Comparison of ENCODE assay signal across 8 cellular contexts in the genomic region with DNA sequence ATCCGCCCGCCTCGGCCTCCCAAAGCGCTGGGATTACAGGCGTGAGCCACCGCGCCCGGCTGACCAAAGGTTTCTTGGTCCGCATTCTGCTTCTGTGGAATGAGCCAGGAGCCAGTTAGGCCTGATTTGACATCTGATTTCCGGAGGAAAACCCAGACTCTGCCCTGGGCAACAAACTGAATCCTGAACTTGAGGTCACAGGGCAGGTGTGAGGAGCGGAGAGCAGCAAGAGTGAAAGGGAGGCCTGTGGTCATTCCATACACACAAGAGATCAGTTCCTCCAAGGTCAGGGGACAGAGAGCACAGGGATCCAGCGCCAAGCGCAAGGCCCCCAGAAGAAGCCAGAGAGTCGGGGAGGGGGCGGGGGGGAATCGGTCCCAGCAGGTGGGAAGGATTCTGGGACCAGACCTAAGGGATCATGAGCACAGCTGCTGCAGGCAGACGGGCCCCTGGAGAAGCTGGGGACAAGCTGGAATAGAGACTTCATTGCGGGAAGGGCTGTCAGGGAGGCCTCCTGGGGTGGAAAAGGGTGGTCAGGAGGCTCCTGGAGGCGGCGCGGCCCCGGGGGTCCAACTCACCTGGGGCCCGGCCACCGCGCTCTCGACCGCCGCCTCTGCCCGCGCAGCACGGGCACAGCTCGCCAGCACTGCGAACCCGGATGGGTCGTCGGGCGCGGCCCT. TPM values are rescaled to one million over a fixed set of nuclear protein-coding genes. Genes with fewer than 3 reads are reported as not detected.
DNase-seq lines count a peak whose midpoint lies in the region; ATAC-seq, FAIRE-seq and TF ChIP-seq lines count a peak whose summit lies in the region.

No MANE protein-coding gene starts in this region.

- peak; percentile 48 for ATAC-seq in DND-41 (ENCODE audit: insufficient read depth, low read depth)
- ATAC-seq in HepG2 = peak; percentile 57
- ATAC-seq in HG03469 (IDR thresholded peaks at IDR 0.05; ENCODE audit: unreplicated experiment) = no peak
- ATAC-seq in HG03097 (IDR thresholded peaks at IDR 0.05; ENCODE audit: low FRiP score, unreplicated experiment) = no peak

- H3K9me3 ChIP-seq in DND-41 (ENCODE audit: insufficient read depth, low read length, severe bottlenecking) (no peaks in the 10 kb centered on the region), HepG2 (ENCODE audit: low read length) (no peaks in the 10 kb centered on the region), tibial nerve (no peaks in the 10 kb centered on the region)

- H3K27ac ChIP-seq in DND-41 (ENCODE audit: low read length) (peak overlapping the region; percentile 67), brain microvascular endothelial cell (no peak overlapping the region), HepG2 (ENCODE audit: extremely low read length, insufficient read depth, low read length) (peak overlapping the region; percentile 98), tibial nerve (peak overlapping the region; percentile 78 to 99 (median 94))

- H3K27me3 ChIP-seq in DND-41 (ENCODE audit: insufficient read depth, low read length, poor library complexity) (no peaks in the 10 kb centered on the region), brain microvascular endothelial cell (replicated peaks) (no peaks in the 10 kb centered on the region), HepG2 (ENCODE audit: control insufficient read depth in 1 of 2, insufficient read depth in 2 of 2, low read length in 2 of 2) (no peaks in the 10 kb centered on the region; a peak in 1 of 5 replicates), tibial nerve (no peaks in the 10 kb centered on the region)

- H3K4me1 ChIP-seq in DND-41 (ENCODE audit: insufficient read depth, low read length) = peaks cover 34% of the 10 kb centered on the region
- H3K4me1 ChIP-seq in HepG2 (ENCODE audit: insufficient read depth, low read length) = peaks cover 56% of the 10 kb centered on the region
- H3K4me1 ChIP-seq in tibial nerve = peaks cover 0 to 60% (median 17%) of the 10 kb centered on the region in 4 donors

- peak; percentile 37 for FAIRE-seq in HepG2 (lab: Jason Lieb, UNC)

- H3K4me2 ChIP-seq in DND-41 (ENCODE audit: insufficient read depth, low read length) = peak overlapping the region; percentile 98
- peak overlapping the region; percentile 76 for H3K4me2 ChIP-seq in HepG2 (ENCODE audit: low read depth, low read length)

- POLR2A ChIA-PET in HepG2 (lab: Yijun Ruan, JAX) = interaction anchor here (0.8 to 2.4 kb wide), 20 partner anchors 8 to 950 kb away, joined by 3 to 74 read pairs (median 6); partner anchors contain the start of genes CYB5D2, EMC6, HASPIN and TAX1BP3

- BruUV-seq in HepG2 (replicated peaks; lab: Mats Ljungman, UMichigan) = TSS peak; percentile 55

- no peak for DNase-seq in DND-41
- peak; percentile 31 for DNase-seq in HT-29 (ENCODE audit: low spot score)
- no peak for DNase-seq in brain microvascular endothelial cell
- peak; percentile 77 for DNase-seq in HepG2 (ENCODE audit: low spot score)
- DNase-seq in tibial nerve (ENCODE audit: low spot score in 2 of 2) = no peak
- DNase-seq in foreskin melanocyte = no peak

- H4K20me1 ChIP-seq in DND-41 (ENCODE audit: insufficient read depth, low read length) (peaks cover 7% of the 10 kb centered on the region; the same call in 1 of the 2 replicates), HepG2 (ENCODE audit: insufficient read depth, low read length) (peaks cover 13% of the 10 kb centered on the region)

- peak overlapping the region; percentile 99 for H2AFZ ChIP-seq in DND-41 (ENCODE audit: low read depth, low read length)
- H2AFZ ChIP-seq in HepG2 (ENCODE audit: low read length) = no peak overlapping the region

- no peak for TF ChIP-seq EP300 in HepG2 (IDR thresholded peaks at IDR 0.05; ENCODE audit: low read depth in 2 of 2, low read length in 2 of 2)
- no peak for TF ChIP-seq EP300 in HepG2 (CRISPR knock-in tag; IDR thresholded peaks at IDR 0.05; ENCODE audit: borderline replicate concordance)
- TF ChIP-seq EP300 in tibial nerve (IDR thresholded peaks at IDR 0.05) = no peak

- no peak; a peak in 1 of 4 replicates for TF ChIP-seq POLR2A in HepG2 (IDR thresholded peaks at IDR 0.05; ENCODE audit: insufficient read depth in 1 of 2, low read depth in 2 of 2, low read length in 2 of 2)
- no peak for TF ChIP-seq POLR2A in tibial nerve (IDR thresholded peaks at IDR 0.05)

- H3K36me3 ChIP-seq in DND-41 (ENCODE audit: insufficient read depth, low read length) = peaks cover 17% of the 10 kb centered on the region
- H3K36me3 ChIP-seq in brain microvascular endothelial cell (replicated peaks) = no peaks in the 10 kb centered on the region
- H3K36me3 ChIP-seq in HepG2 (replicated peaks in 1 of 2; ENCODE audit: control insufficient read depth in 1 of 2, insufficient read depth in 2 of 2, low read length in 2 of 2) = peaks cover 7 to 15% of the 10 kb centered on the region in 2 experiments; a peak in 4 of 5 replicates
- peaks cover 0 to 35% (median 0%) of the 10 kb centered on the region in 3 donors for H3K36me3 ChIP-seq in tibial nerve

- 1% methylated on average over 16 of the region's 38 CpGs for whole genome bisulfite sequencing in HepG2 (ENCODE audit: low lambda C conversion rate)
- WGBS in tibial nerve, 2 donors = 20 to 39% methylated on average over 21 to 38 of the region's 38 CpGs

- H3K9ac ChIP-seq in DND-41 (ENCODE audit: low read depth, low read length) (peak overlapping the region; percentile 77), HepG2 (ENCODE audit: insufficient read depth, low read depth, low read length) (peak overlapping the region; percentile 96)

- in situ Hi-C loops in brain microvascular endothelial cell (cut with HindIII; ENCODE audit: low pct_ligation_motif_present, low sequenced_read_pairs) = no loop called here
- in situ Hi-C loops in HepG2 (cut with HindIII; ENCODE audit: extremely low pct_ligation_motif_present, low pct_unique_long_range_greater_than_20kb) = no loop called here

- CTCF ChIA-PET in HepG2 (lab: Yijun Ruan, JAX; ENCODE audit: low intra/inter-chr PET ratio, low total read pairs) = no interaction called here

- H3K4me3 ChIP-seq in DND-41 (ENCODE audit: low read depth in 1 of 2, low read length in 2 of 2) (peak overlapping the region; percentile 90 to 100), brain microvascular endothelial cell (ENCODE audit: low read depth, low read length) (peak overlapping the region; percentile 86), HepG2 (replicated peaks in 1 of 3; ENCODE audit: insufficient read depth in 1 of 3, low read depth in 2 of 3, low read length in 3 of 3) (peak overlapping the region; percentile 89 to 97 (median 90)), tibial nerve (peak overlapping the region; percentile 94 to 97 (median 96))

- TF ChIP-seq CTCF in DND-41 (IDR thresholded peaks at IDR 0.05; ENCODE audit: borderline replicate concordance, extremely low read depth, low read length, poor library complexity, severe bottlenecking) (peak; percentile 40), brain microvascular endothelial cell (IDR thresholded peaks at IDR 0.05; ENCODE audit: low read depth, low read length, missing control alignments) (no peak), HepG2 (CRISPR knock-in tag; IDR thresholded peaks at IDR 0.05) (no peak), tibial nerve (IDR thresholded peaks at IDR 0.05) (no peak)

- TF ChIP-seq RAD21 in HepG2 (CRISPR knock-in tag; IDR thresholded peaks at IDR 0.05) = peak; percentile 42

- intact Hi-C loops in HepG2 (cut with micrococcal nuclease; ENCODE audit: unreplicated experiment) = no loop called here

- H3K79me2 ChIP-seq in DND-41 (ENCODE audit: insufficient read depth, low read length) (peaks cover 40% of the 10 kb centered on the region), HepG2 (ENCODE audit: insufficient read depth, low read length) (peaks cover 30% of the 10 kb centered on the region)

RNA-seq across cellular contexts. Expression of gene SHPK, which starts 0.4 kb away (rescaled TPM):
- 16.1 and 21.2 TPM in 2 replicates for total RNA-seq in HT-29 (2014; rRNA removed; shearing (Covaris generic))
- total RNA-seq in HepG2 (2016; rRNA removed; fragmentation: Illumina TruSeq; extraction: Trizol) (25.2 and 30.9 TPM in 2 replicates), tibial nerve (10 to 100 TPM; 17.5 to 29.6 (median 22.5) TPM)
- 3.5 and 3.8 TPM in 2 replicates for total RNA-seq in HepG2 (2016; cell fraction: cytosol; rRNA removed; fragmentation: Illumina TruSeq; extraction: Trizol; ENCODE audit: low read depth)
- total RNA-seq in HepG2 (2016; cell fraction: insoluble cytoplasmic fraction; rRNA removed; fragmentation: Illumina TruSeq; extraction: Trizol) = 25.0 and 28.4 TPM in 2 replicates
- total RNA-seq in HepG2 (2016; cell fraction: membrane; rRNA removed; fragmentation: Illumina TruSeq; extraction: Trizol) = 7.6 and 8.2 TPM in 2 replicates
- total RNA-seq in HepG2 (2016; cell fraction: nucleus; rRNA removed; fragmentation: Illumina TruSeq; extraction: Trizol) = 20.4 and 24.0 TPM in 2 replicates
- polyA plus RNA-seq in HepG2 (2011; rRNA removed) = 16.2 and 20.4 TPM in 2 replicates
- polyA plus RNA-seq in HepG2 (2011; cell fraction: cytosol; rRNA removed) = 16.1 and 16.7 TPM in 2 replicates
- polyA plus RNA-seq in HepG2 (2011; cell fraction: nucleus; rRNA removed) = 27.2 and 28.1 TPM in 2 replicates
- polyA plus RNA-seq in HepG2 (2012) = 13.6 and 14.5 TPM in 2 replicates
- 1.1 and 1.2 TPM in 2 replicates for polyA plus RNA-seq in HepG2 (2016; cell fraction: cytosol; fragmentation: Illumina TruSeq; extraction: Trizol; ENCODE audit: low read depth)
- polyA plus RNA-seq in HepG2 (2016; cell fraction: insoluble cytoplasmic fraction; fragmentation: Illumina TruSeq; extraction: Trizol; ENCODE audit: low read depth) = 18.4 and 20.4 TPM in 2 replicates
- 2.5 and 3.0 TPM in 2 replicates for polyA plus RNA-seq in HepG2 (2016; cell fraction: membrane; fragmentation: Illumina TruSeq; extraction: Trizol; ENCODE audit: low read depth)
- polyA plus RNA-seq in HepG2 (2016; cell fraction: nucleus; fragmentation: Illumina TruSeq; extraction: Trizol; ENCODE audit: insufficient read depth, low read depth) = 24.9 and 27.7 TPM in 2 replicates
- polyA minus RNA-seq in HepG2 (2011; rRNA and poly(A)+ RNA removed; ENCODE audit: low replicate concordance) = 24.9 and 63.4 TPM in 2 replicates
- 15.3 and 17.2 TPM in 2 replicates for polyA minus RNA-seq in HepG2 (2011; cell fraction: cytosol; rRNA and poly(A)+ RNA removed)
- polyA minus RNA-seq in HepG2 (2011; cell fraction: nucleus; rRNA and poly(A)+ RNA removed) = 33.7 and 38.2 TPM in 2 replicates

RNA-seq across cellular contexts. Expression of gene CTNS, which starts 0.9 kb away (rescaled TPM):
- total RNA-seq in HT-29 (2014; rRNA removed; shearing (Covaris generic)) = 10.3 and 18.4 TPM in 2 replicates
- 6.5 and 13.7 TPM in 2 replicates for total RNA-seq in HepG2 (2016; rRNA removed; fragmentation: Illumina TruSeq; extraction: Trizol)
- total RNA-seq in HepG2 (2016; cell fraction: cytosol; rRNA removed; fragmentation: Illumina TruSeq; extraction: Trizol; ENCODE audit: low read depth) = 1.8 and 2.6 TPM in 2 replicates
- total RNA-seq in HepG2 (2016; cell fraction: insoluble cytoplasmic fraction; rRNA removed; fragmentation: Illumina TruSeq; extraction: Trizol) = 9.9 and 14.3 TPM in 2 replicates
- 6.1 and 6.2 TPM in 2 replicates for total RNA-seq in HepG2 (2016; cell fraction: membrane; rRNA removed; fragmentation: Illumina TruSeq; extraction: Trizol)
- total RNA-seq in HepG2 (2016; cell fraction: nucleus; rRNA removed; fragmentation: Illumina TruSeq; extraction: Trizol) = 11.2 and 14.3 TPM in 2 replicates
- 9.5 and 13.0 TPM in 2 replicates for polyA plus RNA-seq in HepG2 (2011; rRNA removed)
- polyA plus RNA-seq in HepG2 (2011; cell fraction: cytosol; rRNA removed) = 9.4 and 10.3 TPM in 2 replicates
- 20.7 and 23.6 TPM in 2 replicates for polyA plus RNA-seq in HepG2 (2011; cell fraction: nucleus; rRNA removed)
- 8.5 and 12.6 TPM in 2 replicates for polyA plus RNA-seq in HepG2 (2012)
- 2.0 and 2.2 TPM in 2 replicates for polyA plus RNA-seq in HepG2 (2016; cell fraction: cytosol; fragmentation: Illumina TruSeq; extraction: Trizol; ENCODE audit: low read depth)
- 7.3 and 8.2 TPM in 2 replicates for polyA plus RNA-seq in HepG2 (2016; cell fraction: insoluble cytoplasmic fraction; fragmentation: Illumina TruSeq; extraction: Trizol; ENCODE audit: low read depth)
- polyA plus RNA-seq in HepG2 (2016; cell fraction: membrane; fragmentation: Illumina TruSeq; extraction: Trizol; ENCODE audit: low read depth) = 4.5 and 5.9 TPM in 2 replicates
- 20.2 and 21.3 TPM in 2 replicates for polyA plus RNA-seq in HepG2 (2016; cell fraction: nucleus; fragmentation: Illumina TruSeq; extraction: Trizol; ENCODE audit: insufficient read depth, low read depth)
- 10.3 and 11.2 TPM in 2 replicates for polyA minus RNA-seq in HepG2 (2011; rRNA and poly(A)+ RNA removed; ENCODE audit: low replicate concordance)
- 5.1 and 6.0 TPM in 2 replicates for polyA minus RNA-seq in HepG2 (2011; cell fraction: cytosol; rRNA and poly(A)+ RNA removed)
- 9.7 TPM in 2 replicates for polyA minus RNA-seq in HepG2 (2011; cell fraction: nucleus; rRNA and poly(A)+ RNA removed)
- 10 to 100 TPM; 42.9 to 62.1 (median 50.6) TPM for total RNA-seq in tibial nerve

RNA-seq across cellular contexts. Expression of gene TRPV1, which starts 26.4 kb away (rescaled TPM):
- total RNA-seq in HT-29 (2014; rRNA removed; shearing (Covaris generic)) = 1.5 TPM in 2 replicates
- total RNA-seq in HepG2 (2016; rRNA removed; fragmentation: Illumina TruSeq; extraction: Trizol) (2.2 and 5.3 TPM in 2 replicates), tibial nerve (10 to 100 TPM; 11.3 to 31.5 (median 12.1) TPM)
- 1.9 TPM in 2 replicates for total RNA-seq in HepG2 (2016; cell fraction: cytosol; rRNA removed; fragmentation: Illumina TruSeq; extraction: Trizol; ENCODE audit: low read depth)
- total RNA-seq in HepG2 (2016; cell fraction: insoluble cytoplasmic fraction; rRNA removed; fragmentation: Illumina TruSeq; extraction: Trizol) = 1.9 and 5.0 TPM in 2 replicates
- 2.0 and 2.1 TPM in 2 replicates for total RNA-seq in HepG2 (2016; cell fraction: membrane; rRNA removed; fragmentation: Illumina TruSeq; extraction: Trizol)
- total RNA-seq in HepG2 (2016; cell fraction: nucleus; rRNA removed; fragmentation: Illumina TruSeq; extraction: Trizol) = 7.9 and 9.6 TPM in 2 replicates
- 8.0 and 9.5 TPM in 2 replicates for polyA plus RNA-seq in HepG2 (2011; rRNA removed)
- 3.6 and 3.7 TPM in 2 replicates for polyA plus RNA-seq in HepG2 (2011; cell fraction: cytosol; rRNA removed)
- polyA plus RNA-seq in HepG2 (2011; cell fraction: nucleus; rRNA removed) = 29.7 and 33.7 TPM in 2 replicates
- 5.3 and 6.4 TPM in 2 replicates for polyA plus RNA-seq in HepG2 (2012)
- 0.44 and 0.46 TPM in 2 replicates for polyA plus RNA-seq in HepG2 (2016; cell fraction: cytosol; fragmentation: Illumina TruSeq; extraction: Trizol; ENCODE audit: low read depth)
- 1.7 and 2.2 TPM in 2 replicates for polyA plus RNA-seq in HepG2 (2016; cell fraction: insoluble cytoplasmic fraction; fragmentation: Illumina TruSeq; extraction: Trizol; ENCODE audit: low read depth)
- 0.60 and 0.85 TPM in 2 replicates for polyA plus RNA-seq in HepG2 (2016; cell fraction: membrane; fragmentation: Illumina TruSeq; extraction: Trizol; ENCODE audit: low read depth)
- 29.4 and 35.3 TPM in 2 replicates for polyA plus RNA-seq in HepG2 (2016; cell fraction: nucleus; fragmentation: Illumina TruSeq; extraction: Trizol; ENCODE audit: insufficient read depth, low read depth)
- polyA minus RNA-seq in HepG2 (2011; rRNA and poly(A)+ RNA removed; ENCODE audit: low replicate concordance) = 7.1 and 8.2 TPM in 2 replicates
- 1.3 and 4.2 TPM in 2 replicates for polyA minus RNA-seq in HepG2 (2011; cell fraction: cytosol; rRNA and poly(A)+ RNA removed)
- polyA minus RNA-seq in HepG2 (2011; cell fraction: nucleus; rRNA and poly(A)+ RNA removed) = 10.7 and 14.4 TPM in 2 replicates

RNA-seq across cellular contexts. Expression of gene TAX1BP3, which starts 32.8 kb away (rescaled TPM):
- 121 and 128 TPM in 2 replicates for total RNA-seq in HT-29 (2014; rRNA removed; shearing (Covaris generic))
- total RNA-seq in HepG2 (2016; rRNA removed; fragmentation: Illumina TruSeq; extraction: Trizol) = 44.5 and 45.1 TPM in 2 replicates
- 20.2 and 21.9 TPM in 2 replicates for total RNA-seq in HepG2 (2016; cell fraction: cytosol; rRNA removed; fragmentation: Illumina TruSeq; extraction: Trizol; ENCODE audit: low read depth)
- total RNA-seq in HepG2 (2016; cell fraction: insoluble cytoplasmic fraction; rRNA removed; fragmentation: Illumina TruSeq; extraction: Trizol) = 43.7 and 44.8 TPM in 2 replicates
- total RNA-seq in HepG2 (2016; cell fraction: membrane; rRNA removed; fragmentation: Illumina TruSeq; extraction: Trizol) = 44.2 and 51.0 TPM in 2 replicates
- total RNA-seq in HepG2 (2016; cell fraction: nucleus; rRNA removed; fragmentation: Illumina TruSeq; extraction: Trizol) = 17.2 and 23.9 TPM in 2 replicates
- 16.7 and 20.4 TPM in 2 replicates for polyA plus RNA-seq in HepG2 (2011; rRNA removed)
- 27.1 and 29.0 TPM in 2 replicates for polyA plus RNA-seq in HepG2 (2011; cell fraction: cytosol; rRNA removed)
- 19.8 and 21.2 TPM in 2 replicates for polyA plus RNA-seq in HepG2 (2011; cell fraction: nucleus; rRNA removed)
- polyA plus RNA-seq in HepG2 (2012) = 14.6 and 15.5 TPM in 2 replicates
- polyA plus RNA-seq in HepG2 (2016; cell fraction: cytosol; fragmentation: Illumina TruSeq; extraction: Trizol; ENCODE audit: low read depth) = 23.2 and 28.8 TPM in 2 replicates
- 43.3 and 55.1 TPM in 2 replicates for polyA plus RNA-seq in HepG2 (2016; cell fraction: insoluble cytoplasmic fraction; fragmentation: Illumina TruSeq; extraction: Trizol; ENCODE audit: low read depth)
- 46.7 and 49.7 TPM in 2 replicates for polyA plus RNA-seq in HepG2 (2016; cell fraction: membrane; fragmentation: Illumina TruSeq; extraction: Trizol; ENCODE audit: low read depth)
- 31.7 and 35.3 TPM in 2 replicates for polyA plus RNA-seq in HepG2 (2016; cell fraction: nucleus; fragmentation: Illumina TruSeq; extraction: Trizol; ENCODE audit: insufficient read depth, low read depth)
- polyA minus RNA-seq in HepG2 (2011; rRNA and poly(A)+ RNA removed; ENCODE audit: low replicate concordance) = 23.4 and 40.0 TPM in 2 replicates
- 12.6 and 16.6 TPM in 2 replicates for polyA minus RNA-seq in HepG2 (2011; cell fraction: cytosol; rRNA and poly(A)+ RNA removed)
- 11.7 and 13.6 TPM in 2 replicates for polyA minus RNA-seq in HepG2 (2011; cell fraction: nucleus; rRNA and poly(A)+ RNA removed)
- 100 to 1,000 TPM; 183 to 303 (median 249) TPM for total RNA-seq in tibial nerve

RNA-seq across cellular contexts. Expression of gene EMC6, which starts 33.0 kb away (rescaled TPM):
- 35.5 and 54.7 TPM in 2 replicates for total RNA-seq in HT-29 (2014; rRNA removed; shearing (Covaris generic))
- total RNA-seq in HepG2 (2016; rRNA removed; fragmentation: Illumina TruSeq; extraction: Trizol) (42.2 and 45.1 TPM in 2 replicates), tibial nerve (10 to 100 TPM; 12.6 to 23.4 (median 18.9) TPM)
- total RNA-seq in HepG2 (2016; cell fraction: cytosol; rRNA removed; fragmentation: Illumina TruSeq; extraction: Trizol; ENCODE audit: low read depth) = 60.5 and 83.6 TPM in 2 replicates
- total RNA-seq in HepG2 (2016; cell fraction: insoluble cytoplasmic fraction; rRNA removed; fragmentation: Illumina TruSeq; extraction: Trizol) = 42.9 and 47.7 TPM in 2 replicates
- 57.6 and 76.2 TPM in 2 replicates for total RNA-seq in HepG2 (2016; cell fraction: membrane; rRNA removed; fragmentation: Illumina TruSeq; extraction: Trizol)
- total RNA-seq in HepG2 (2016; cell fraction: nucleus; rRNA removed; fragmentation: Illumina TruSeq; extraction: Trizol) = 22.4 and 23.6 TPM in 2 replicates
- 47.7 and 53.7 TPM in 2 replicates for polyA plus RNA-seq in HepG2 (2011; rRNA removed)
- polyA plus RNA-seq in HepG2 (2011; cell fraction: cytosol; rRNA removed) = 50.2 and 99.7 TPM in 2 replicates
- 28.3 and 28.6 TPM in 2 replicates for polyA plus RNA-seq in HepG2 (2011; cell fraction: nucleus; rRNA removed)
- 37.0 and 41.4 TPM in 2 replicates for polyA plus RNA-seq in HepG2 (2012)
- 126 and 179 TPM in 2 replicates for polyA plus RNA-seq in HepG2 (2016; cell fraction: cytosol; fragmentation: Illumina TruSeq; extraction: Trizol; ENCODE audit: low read depth)
- 92.6 and 104 TPM in 2 replicates for polyA plus RNA-seq in HepG2 (2016; cell fraction: insoluble cytoplasmic fraction; fragmentation: Illumina TruSeq; extraction: Trizol; ENCODE audit: low read depth)
- polyA plus RNA-seq in HepG2 (2016; cell fraction: membrane; fragmentation: Illumina TruSeq; extraction: Trizol; ENCODE audit: low read depth) = 107 and 132 TPM in 2 replicates
- 69.7 and 73.2 TPM in 2 replicates for polyA plus RNA-seq in HepG2 (2016; cell fraction: nucleus; fragmentation: Illumina TruSeq; extraction: Trizol; ENCODE audit: insufficient read depth, low read depth)
- polyA minus RNA-seq in HepG2 (2011; rRNA and poly(A)+ RNA removed; ENCODE audit: low replicate concordance) = 22.5 and 22.6 TPM in 2 replicates
- 17.3 and 24.3 TPM in 2 replicates for polyA minus RNA-seq in HepG2 (2011; cell fraction: cytosol; rRNA and poly(A)+ RNA removed)
- polyA minus RNA-seq in HepG2 (2011; cell fraction: nucleus; rRNA and poly(A)+ RNA removed) = 8.5 and 13.6 TPM in 2 replicates

Comparison
In these comparisons a context has a peak if more than half of its experiments do, and no peak if none do; other contexts are left out.
1. ATAC-seq: peak in DND-41 (single experiment) and HepG2 (single experiment); none in HG03469 (single experiment) and HG03097 (single experiment).
2. DNase-seq: peak in HT-29 (single experiment) and HepG2 (single experiment); none in DND-41 (single experiment), brain microvascular endothelial cell (single experiment), tibial nerve (0 of 2) and foreskin melanocyte (single experiment).
3. Peak in every context shown above with its lines, with median percentiles within 50 percentile points of each other: H3K4me3 ChIP-seq.